1 cellular context compared by ENCODE assay signal in the genomic region with DNA sequence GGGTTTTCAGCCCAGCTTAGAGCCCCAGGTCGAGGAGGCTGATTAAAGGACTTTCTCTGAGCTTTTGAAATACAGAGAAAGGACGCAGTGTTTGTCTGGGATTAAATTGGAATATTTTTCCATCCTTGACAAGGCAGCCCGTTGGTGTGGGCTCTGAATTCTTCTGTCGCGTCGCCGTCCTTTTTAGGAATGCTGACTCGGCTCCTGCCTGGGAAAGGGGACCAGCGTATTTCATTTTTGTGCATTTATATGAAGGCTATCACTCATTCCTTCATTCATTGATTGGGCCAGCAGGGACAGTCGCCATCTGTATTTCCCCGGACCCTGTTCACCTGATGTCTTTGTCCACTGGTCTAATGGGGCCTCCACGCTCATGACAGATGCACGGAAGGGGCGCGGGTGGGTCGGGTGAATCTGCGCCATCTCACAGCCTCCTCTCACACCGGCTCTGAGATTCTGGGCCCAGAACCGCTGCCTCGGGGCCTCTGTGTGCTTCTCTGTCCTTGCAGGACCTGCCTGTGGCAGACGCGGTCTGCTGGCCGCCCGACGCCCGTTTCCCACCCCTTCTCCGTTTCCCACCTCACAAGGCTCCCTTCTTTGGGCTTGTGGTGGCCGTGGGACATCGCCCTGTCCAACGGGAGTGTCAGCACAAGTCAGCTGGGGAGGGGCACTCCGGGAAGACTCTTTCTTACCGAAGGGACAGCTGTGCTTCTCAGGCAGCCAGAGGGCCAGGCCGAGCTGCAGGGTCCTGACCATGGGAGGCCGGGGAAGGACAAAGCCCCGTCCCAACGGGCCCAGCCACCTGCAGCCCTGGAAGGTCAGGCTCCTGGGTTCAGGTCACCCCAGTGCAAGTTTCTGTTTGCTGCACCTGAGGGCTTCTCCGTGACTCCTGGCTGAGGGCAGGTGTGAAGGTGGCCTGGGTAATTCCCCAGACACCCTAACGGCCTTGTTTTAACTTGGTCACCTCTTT.
TF ChIP-seq lines count a peak whose summit lies in the region.

No MANE protein-coding gene starts in this region.

TF ChIP-seq in H1, 55 proteins besides CTCF, POLR2A, EP300 and RAD21:
- no peak for TF ChIP-seq SRF (IDR thresholded peaks at IDR 0.05; ENCODE audit: low read depth, low read length)
- TF ChIP-seq CTBP2 (IDR thresholded peaks at IDR 0.05; ENCODE audit: borderline replicate concordance, insufficient read depth, insufficient read length, low read length): no peak
